In genomic region chr2:232901711-232902578, GRCh38 we compare ENCODE assay signal across 8 cellular contexts.
DNase-seq lines count a peak whose midpoint lies in the region; ATAC-seq and TF ChIP-seq lines count a peak whose summit lies in the region.

No MANE protein-coding gene starts in this region.

- DNase-seq in GM03348 (ENCODE audit: low spot score) (peak; percentile 94), NOMO-1 treated with DMSO at 0.1 percent for 48 hours (lab: John Stamatoyannopoulos, UW; ENCODE audit: unreplicated experiment) (peak; percentile 81), dedifferentiated amniotic fluid mesenchymal stem cell (ENCODE audit: extremely low spot score) (peak; percentile 70), retinal pigment epithelial cell (ENCODE audit: low read depth) (peak; percentile 56), activated gamma-delta T cell treated with Interleukin-2 at 50 U/mL for 16 hours (no peak), activated gamma-delta T cell (lab: John Stamatoyannopoulos, UW) (no peak), NCI-H526 treated with DMSO at 0.1 percent for 48 hours (lab: John Stamatoyannopoulos, UW) (no peak)

- H3K4me3 ChIP-seq in retinal pigment epithelial cell (ENCODE audit: low read length): no peak overlapping the region

- ATAC-seq in GM19395 (IDR thresholded peaks at IDR 0.05; ENCODE audit: unreplicated experiment): no peak

- no peak for TF ChIP-seq CTCF in retinal pigment epithelial cell (conservative IDR thresholded peaks at IDR 0.05; ENCODE audit: low read depth, low read length)

Comparison
In these comparisons a context has a peak if more than half of its experiments do, and no peak if none do; other contexts are left out.
1. DNase-seq: peak in GM03348 (single experiment), NOMO-1 treated with DMSO at 0.1 percent for 48 hours (single experiment), dedifferentiated amniotic fluid mesenchymal stem cell (single experiment) and retinal pigment epithelial cell (single experiment); none in activated gamma-delta T cell treated with Interleukin-2 at 50 U/mL for 16 hours (single experiment), activated gamma-delta T cell (single experiment) and NCI-H526 treated with DMSO at 0.1 percent for 48 hours (single experiment).